2 cellular contexts compared by ENCODE assay signal in genomic region chr3:160444411-160444810, GRCh38.
TF ChIP-seq lines count a peak whose summit lies in the region.

No MANE protein-coding gene starts in this region.

TF ChIP-seq in Ishikawa, 13 proteins besides CTCF, POLR2A, EP300 and RAD21:
- TF ChIP-seq CEBPB (IDR thresholded peaks at IDR 0.05) (no peak), NFIC (IDR thresholded peaks at IDR 0.05) (no peak), EGR1 (IDR thresholded peaks at IDR 0.05) (no peak), YY1 (IDR thresholded peaks at IDR 0.05; ENCODE audit: low read depth) (no peak), USF1 (IDR thresholded peaks at IDR 0.05) (peak; percentile 86)

TF ChIP-seq in K562, 482 proteins besides CTCF, POLR2A, EP300 and RAD21 (continues in another document):
- TF ChIP-seq HMBOX1 (IDR thresholded peaks at IDR 0.05) (peak; percentile 86), HDAC3 (IDR thresholded peaks at IDR 0.05; ENCODE audit: borderline replicate concordance, partially characterized antibody) (no peak), BCLAF1 (IDR thresholded peaks at IDR 0.05; ENCODE audit: borderline replicate concordance in 1 of 2, control insufficient read depth in 1 of 2, low read depth in 2 of 2, low read length in 1 of 2) (no peak), L3MBTL2 (IDR thresholded peaks at IDR 0.05) (peak; percentile 54; the same call in 1 of the 2 replicates), E2F3 (CRISPR knock-in tag; IDR thresholded peaks at IDR 0.05) (no peak), ZNF3 (CRISPR knock-in tag; IDR thresholded peaks at IDR 0.05) (no peak), ZNF274 (IDR thresholded peaks at IDR 0.05; ENCODE audit: borderline replicate concordance, low read depth, low read length) (no peak), USF1 (CRISPR knock-in tag; IDR thresholded peaks at IDR 0.05) (peak; percentile 93), SREBF1 (IDR thresholded peaks at IDR 0.05; ENCODE audit: borderline replicate concordance, low read depth, low read length) (no peak), MGA (IDR thresholded peaks at IDR 0.05) (peak; percentile 62), ATF3 (IDR thresholded peaks at IDR 0.05) (no peak), ATF3 (CRISPR knock-in tag; conservative IDR thresholded peaks at IDR 0.05) (no peak), RERE (CRISPR knock-in tag; IDR thresholded peaks at IDR 0.05; ENCODE audit: borderline replicate concordance) (no peak), BCL6 (CRISPR knock-in tag; IDR thresholded peaks at IDR 0.05) (no peak), CHD4 (IDR thresholded peaks at IDR 0.05; ENCODE audit: insufficient read depth, insufficient replicate concordance, low read depth, low read length, poor library complexity, severe bottlenecking) (no peak), HMGN3 (IDR thresholded peaks at IDR 0.05; ENCODE audit: borderline replicate concordance, extremely low read depth, insufficient read length, low read depth, low read length) (no peak), NR2C1 (IDR thresholded peaks at IDR 0.05) (no peak), NR2C1 (tag; IDR thresholded peaks at IDR 0.05) (no peak), COPS2 (conservative IDR thresholded peaks at IDR 0.05) (no peak), MED1 (CRISPR knock-in tag; IDR thresholded peaks at IDR 0.05; ENCODE audit: borderline replicate concordance) (no peak), RBM25 (IDR thresholded peaks at IDR 0.05; ENCODE audit: low read depth, low read length, severe bottlenecking) (peak; percentile 19), ETS2 (tag; IDR thresholded peaks at IDR 0.05; ENCODE audit: borderline replicate concordance, poor library complexity, severe bottlenecking) (no peak), POU5F1 (IDR thresholded peaks at IDR 0.05; ENCODE audit: borderline replicate concordance, low read depth, low read length, partially characterized antibody) (no peak), SIRT6 (IDR thresholded peaks at IDR 0.05; ENCODE audit: low read depth, low read length) (no peak), TEAD2 (tag; IDR thresholded peaks at IDR 0.05) (no peak), POLR2H (tag; IDR thresholded peaks at IDR 0.05; ENCODE audit: low read depth) (no peak), MNT (conservative IDR thresholded peaks at IDR 0.05) (peak; percentile 11 to 34; a peak in 1 of 4 replicates)
